ENCODE assay signal across 8 cellular contexts in the genomic region with DNA sequence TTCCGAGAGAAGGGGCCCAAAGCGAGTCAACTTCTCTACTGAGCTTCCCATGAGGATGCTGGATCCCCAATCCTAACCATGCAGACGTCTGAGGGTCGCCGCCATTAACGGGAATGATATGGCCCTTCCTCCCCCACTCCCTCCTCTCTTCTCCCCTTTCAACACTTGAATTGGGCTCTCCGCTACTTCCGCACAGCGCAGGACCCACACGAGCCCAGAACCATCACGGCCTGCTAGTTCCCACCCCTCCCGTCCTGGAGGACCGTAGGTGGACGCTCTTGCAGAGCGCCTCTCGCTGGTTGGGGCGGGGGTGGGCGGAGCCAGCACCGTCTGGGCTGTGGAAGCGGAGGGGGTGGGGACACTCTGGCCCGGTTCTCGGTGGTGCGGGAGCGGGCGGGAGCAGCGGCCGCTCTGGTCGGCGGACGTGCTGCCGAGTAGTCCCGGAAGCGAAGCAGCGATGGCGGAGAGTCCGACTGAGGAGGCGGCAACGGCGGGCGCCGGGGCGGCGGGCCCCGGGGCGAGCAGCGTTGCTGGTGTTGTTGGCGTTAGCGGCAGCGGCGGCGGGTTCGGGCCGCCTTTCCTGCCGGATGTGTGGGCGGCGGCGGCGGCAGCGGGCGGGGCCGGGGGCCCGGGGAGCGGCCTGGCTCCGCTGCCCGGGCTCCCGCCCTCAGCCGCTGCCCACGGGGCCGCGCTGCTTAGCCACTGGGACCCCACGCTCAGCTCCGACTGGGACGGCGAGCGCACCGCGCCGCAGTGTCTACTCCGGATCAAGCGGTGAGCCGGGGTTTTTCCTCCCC. TPM values are rescaled to one million over a fixed set of nuclear protein-coding genes. Genes with fewer than 3 reads are reported as not detected.
DNase-seq lines count a peak whose midpoint lies in the region; TF ChIP-seq lines count a peak whose summit lies in the region.

Gene UBE2Z, plus strand, starts transcription at position 361 of the 797 bp plus-strand sequence. Its CDS starts 97 bp downstream, at position 458.

- in situ Hi-C loops in SK-MEL-5 (cut with HindIII; ENCODE audit: low pct_unique_long_range_greater_than_20kb, low sequenced_read_pairs): no loop called here

- POLR2A ChIA-PET in HEK293T (lab: Yijun Ruan, JAX): interaction anchor here (0.7 to 3.1 kb wide), 9 partner anchors 11 to 283 kb away, joined by 3 to 59 read pairs (median 4); partner anchors contain the start of genes ATP5MC1, HOXB13 and SNF8

- TF ChIP-seq CTCF in suprapubic skin (IDR thresholded peaks at IDR 0.05): no peak

- H3K4me1 Mint-ChIP-seq in activated naive CD4-positive, alpha-beta T cell treated with anti-CD3 and anti-CD28 coated beads for 36 hours (ENCODE audit: low read depth): peaks cover 44% of the 10 kb centered on the region

- CTCF ChIA-PET in HEK293T (lab: Yijun Ruan, JAX): interaction anchor here (0.6 kb wide), 1 partner anchor 103 kb away, joined by 3 read pairs; no protein-coding TSS in a partner anchor
- CTCF ChIA-PET in activated naive CD4-positive, alpha-beta T cell treated with anti-CD3 and anti-CD28 coated beads for 36 hours (lab: Charles Lee): interaction anchor here (1.0 to 1.2 kb wide), 3 partner anchors 16 to 124 kb away, joined by 3 to 5 read pairs (median 3); partner anchors contain the start of gene ATP5MC1

- TF ChIP-seq EP300 in suprapubic skin (IDR thresholded peaks at IDR 0.05): peak; percentile 49

- under 1% methylated on average over 37 of the region's 81 CpGs for WGBS in suprapubic skin

- H3K27me3 Mint-ChIP-seq in activated naive CD4-positive, alpha-beta T cell treated with anti-CD3 and anti-CD28 coated beads for 36 hours (ENCODE audit: low read depth): no peaks in the 10 kb centered on the region

- peak within 1 kb of the TSS; percentile 96 for H3K27ac ChIP-seq in suprapubic skin

- peaks cover 6% of the 10 kb centered on the region for H3K36me3 ChIP-seq in suprapubic skin

- H3K27ac Mint-ChIP-seq in activated naive CD4-positive, alpha-beta T cell treated with anti-CD3 and anti-CD28 coated beads for 36 hours: peak within 1 kb of the TSS; percentile 96

- peak within 1 kb of the TSS; percentile 96 for H3K4me3 ChIP-seq in suprapubic skin

- peak within 1 kb of the TSS; percentile 88 for H3K4me3 Mint-ChIP-seq in activated naive CD4-positive, alpha-beta T cell treated with anti-CD3 and anti-CD28 coated beads for 36 hours

- no peaks in the 10 kb centered on the region for H3K9me3 Mint-ChIP-seq in activated naive CD4-positive, alpha-beta T cell treated with anti-CD3 and anti-CD28 coated beads for 36 hours

- DNase-seq in GM04504 (ENCODE audit: low read depth) (peak; percentile 90), HEK293T (ENCODE audit: extremely low spot score) (peak; percentile 95), MV-4-11 (lab: John Stamatoyannopoulos, UW) (peak; percentile 93), SK-MEL-5 (ENCODE audit: low read depth, low spot score) (peak; percentile 95), germinal center (ENCODE audit: low spot score) (peak; percentile 96), nucleus accumbens (lab: John Stamatoyannopoulos, UW) (peak; percentile 67 to 98 (median 94)), suprapubic skin (ENCODE audit: low spot score in 2 of 2) (peak; percentile 96)
- DNase-seq in activated naive CD4-positive, alpha-beta T cell treated with anti-CD3 and anti-CD28 coated beads for 36 hours: peak; percentile 93

- H3K4me1 ChIP-seq in suprapubic skin: peaks cover 39% of the 10 kb centered on the region

- peaks cover 24% of the 10 kb centered on the region for H3K36me3 Mint-ChIP-seq in activated naive CD4-positive, alpha-beta T cell treated with anti-CD3 and anti-CD28 coated beads for 36 hours (ENCODE audit: low read depth)

- H3K9me3 ChIP-seq in suprapubic skin: no peaks in the 10 kb centered on the region

- peak; percentile 40 to 69 for TF ChIP-seq POLR2A in suprapubic skin (IDR thresholded peaks at IDR 0.05)

- intact Hi-C loops in activated naive CD4-positive, alpha-beta T cell treated with anti-CD3 and anti-CD28 coated beads for 36 hours (cut with micrococcal nuclease): loop anchor here (1.0 to 2.0 kb wide), 3 partner anchors 8 to 77 kb away; partner anchors contain the start of genes ATP5MC1 and CALCOCO2

- H3K27me3 ChIP-seq in suprapubic skin: no peaks in the 10 kb centered on the region

TF ChIP-seq in HEK293T, 16 proteins besides CTCF, POLR2A, EP300 and RAD21:
- TF ChIP-seq TARDBP (IDR thresholded peaks at IDR 0.05) (no peak), FOXK2 (IDR thresholded peaks at IDR 0.05) (no peak), BHLHE40 (IDR thresholded peaks at IDR 0.05; ENCODE audit: borderline replicate concordance) (no peak), FOXA1 (IDR thresholded peaks at IDR 0.05) (no peak), SP1 (IDR thresholded peaks at IDR 0.05) (no peak), SUZ12 (IDR thresholded peaks at IDR 0.05) (no peak), PKNOX1 (IDR thresholded peaks at IDR 0.05) (no peak), NFRKB (IDR thresholded peaks at IDR 0.05) (no peak), L3MBTL2 (conservative IDR thresholded peaks at IDR 0.05) (no peak), LEF1 (IDR thresholded peaks at IDR 0.05; ENCODE audit: borderline replicate concordance) (no peak), ZNF384 (IDR thresholded peaks at IDR 0.05) (no peak), FOXM1 (IDR thresholded peaks at IDR 0.05; ENCODE audit: borderline replicate concordance) (0 out of 2 replicates have a peak, but pooled peaks have one; percentile 18), HDGF (IDR thresholded peaks at IDR 0.05; ENCODE audit: borderline replicate concordance) (peak; percentile 73; the same call in 1 of the 2 replicates), ELF4 (IDR thresholded peaks at IDR 0.05) (peak; percentile 71), ARNT (IDR thresholded peaks at IDR 0.05) (no peak), CTBP1 (IDR thresholded peaks at IDR 0.05; ENCODE audit: borderline replicate concordance) (no peak)

RNA-seq across cellular contexts. Expression of gene UBE2Z, which starts in this region (rescaled TPM):
- 120 and 135 TPM in 2 replicates for total RNA-seq in SK-MEL-5 (2014; rRNA removed; shearing (Covaris generic))
- 123 and 130 TPM in 2 replicates for polyA plus RNA-seq in SK-MEL-5 (2015; cell fraction: cytosol; rRNA removed)
- polyA plus RNA-seq in SK-MEL-5 (2015; cell fraction: nucleus; rRNA removed): 69.3 and 92.8 TPM in 2 replicates
- total RNA-seq in activated naive CD4-positive, alpha-beta T cell treated with anti-CD3 and anti-CD28 coated beads for 36 hours: 10 to 100 TPM; 76.1 to 76.9 TPM
- 10 to 100 TPM; 57.2 to 73.2 (median 69.7) TPM for total RNA-seq in suprapubic skin

Comparison
In these comparisons a context has a peak if more than half of its experiments do, and no peak if none do; other contexts are left out.
1. Peak in every context shown above with its lines: DNase-seq, H3K4me3 ChIP-seq and H3K27ac ChIP-seq.